Comparison of ENCODE assay signal across 10 cellular contexts in genomic region chr5:124677376-124677998, GRCh38.
DNase-seq lines count a peak whose midpoint lies in the region; ATAC-seq and TF ChIP-seq lines count a peak whose summit lies in the region.
"Had no signal": no experiment of that assay in that cellular context is flagged by ENCODE, and none has a peak within 500 bp of the region (broad histone marks: within the 10 kb centered on the region; RNA-seq: fewer than 3 reads in every experiment).

No MANE protein-coding gene starts in this region.

- no peaks in the 10 kb centered on the region for H3K9me3 ChIP-seq in breast epithelium
- H3K9me3 ChIP-seq in fibroblast of lung (ENCODE audit: control insufficient read depth, insufficient read depth, low read depth, low read length) = no peaks in the 10 kb centered on the region

- H4K20me1 ChIP-seq in fibroblast of lung (ENCODE audit: control insufficient read depth, extremely low read depth, insufficient read depth, low read length) = no peaks in the 10 kb centered on the region

- H3K4me1 ChIP-seq in breast epithelium = peaks cover 0 to 17% of the 10 kb centered on the region in 2 donors
- H3K4me1 ChIP-seq in fibroblast of lung (ENCODE audit: control insufficient read depth, extremely low read depth, insufficient read depth, low read length) = no peaks in the 10 kb centered on the region
- H3K4me1 ChIP-seq in foreskin keratinocyte = no peaks in the 10 kb centered on the region

- no peak overlapping the region for H3K4me3 ChIP-seq in breast epithelium
- H3K4me3 ChIP-seq in fibroblast of lung (replicated peaks in 1 of 4; ENCODE audit: control extremely low read depth in 1 of 4, insufficient read depth in 1 of 4, low read depth in 3 of 4, low read length in 4 of 4) = no peak overlapping the region
- H3K4me3 ChIP-seq in H7 (ENCODE audit: insufficient read depth, low read depth, low read length) = no peak overlapping the region

- H3K36me3 ChIP-seq in breast epithelium = no peaks in the 10 kb centered on the region
- H3K36me3 ChIP-seq in fibroblast of lung (ENCODE audit: control insufficient read depth, insufficient read depth, low read length) = no peaks in the 10 kb centered on the region
- H3K36me3 ChIP-seq in H7 (replicated peaks; ENCODE audit: control insufficient read depth, insufficient read depth, low read length) = no peaks in the 10 kb centered on the region

- POLR2A ChIA-PET in MCF 10A (lab: Yijun Ruan, JAX) = interaction anchor here (0.6 kb wide), 1 partner anchor 1475 kb away, joined by 3 read pairs; no protein-coding TSS in a partner anchor

- H3K4me1 Mint-ChIP-seq in MCF 10A (ENCODE audit: insufficient read depth, unreplicated experiment) (no peaks in the 10 kb centered on the region), neural crest cell (peaks cover 72% of the 10 kb centered on the region)

- no peak for ATAC-seq in HG03025 (IDR thresholded peaks at IDR 0.05; ENCODE audit: low FRiP score, unreplicated experiment)
- no peak for ATAC-seq in foreskin keratinocyte

- no TSS peak for BruUV-seq in MCF 10A (replicated peaks; lab: Mats Ljungman, UMichigan)

- H3K36me3 Mint-ChIP-seq in MCF 10A (ENCODE audit: insufficient read depth, unreplicated experiment) (peaks cover 20% of the 10 kb centered on the region), neural crest cell (ENCODE audit: low read depth) (peaks cover 9% of the 10 kb centered on the region)

- TF ChIP-seq CTCF in breast epithelium (IDR thresholded peaks at IDR 0.05) (no peak), MCF 10A (IDR thresholded peaks at IDR 0.05; ENCODE audit: unreplicated experiment) (no peak), fibroblast of lung (conservative IDR thresholded peaks at IDR 0.05 in 1 of 2, IDR thresholded peaks at IDR 0.05 in 1 of 2; ENCODE audit: low read depth in 1 of 2, low read length in 2 of 2) (no peak), neural crest cell (conservative IDR thresholded peaks at IDR 0.05) (no peak), foreskin keratinocyte (conservative IDR thresholded peaks at IDR 0.05) (no peak)

- intact Hi-C loops in breast epithelium (cut with DNase I; ENCODE audit: low total_unique reads) (no loop called here), MCF 10A (cut with micrococcal nuclease) (no loop called here)

- H3K27ac ChIP-seq in breast epithelium (peak overlapping the region; percentile 4 to 68), fibroblast of lung (ENCODE audit: insufficient read depth, low read length) (no peak overlapping the region), foreskin keratinocyte (no peak overlapping the region)
- H3K27ac ChIP-seq: HL-60 had no signal

- H3K9me3 Mint-ChIP-seq in MCF 10A (ENCODE audit: unreplicated experiment) (no peaks in the 10 kb centered on the region), neural crest cell (peaks cover 3% of the 10 kb centered on the region)

- H3K4me3 Mint-ChIP-seq in MCF 10A (ENCODE audit: unreplicated experiment) (no peak overlapping the region), neural crest cell (peak overlapping the region; percentile 58)

- peak overlapping the region; percentile 19 for H3K4me2 ChIP-seq in fibroblast of lung (ENCODE audit: extremely low read depth, insufficient read depth, low read length)

- TF ChIP-seq POLR2A in breast epithelium (IDR thresholded peaks at IDR 0.05) = no peak

- no peak overlapping the region for H3K9ac ChIP-seq in fibroblast of lung (ENCODE audit: insufficient read depth, low read length)

- no peak overlapping the region for H2AFZ ChIP-seq in fibroblast of lung (ENCODE audit: low read length)

- no peaks in the 10 kb centered on the region for H3K27me3 ChIP-seq in breast epithelium
- no peaks in the 10 kb centered on the region for H3K27me3 ChIP-seq in fibroblast of lung (ENCODE audit: control insufficient read depth, insufficient read depth, low read length)
- H3K27me3 ChIP-seq in H7 (ENCODE audit: control insufficient read depth, insufficient read depth, low read length) = no peaks in the 10 kb centered on the region
- H3K27me3 ChIP-seq in foreskin keratinocyte = no peaks in the 10 kb centered on the region

- no peaks in the 10 kb centered on the region for H3K27me3 Mint-ChIP-seq in MCF 10A (ENCODE audit: insufficient read depth, unreplicated experiment)
- H3K27me3 Mint-ChIP-seq in neural crest cell (ENCODE audit: low read depth) = no peaks in the 10 kb centered on the region

- no peak for DNase-seq in breast epithelium (ENCODE audit: low spot score in 2 of 2)
- DNase-seq in MCF 10A (ENCODE audit: unreplicated experiment) = no peak
- DNase-seq in fibroblast of lung (ENCODE audit: low read depth in 2 of 2) = peak in 1 of 2 donors; percentile 82
- DNase-seq in neural crest cell (ENCODE audit: low read depth, low spot score) = no peak
- DNase-seq in H7 = no peak
- DNase-seq in NCI-H187 (lab: John Stamatoyannopoulos, UW) = no peak
- DNase-seq in foreskin keratinocyte = no peak
- DNase-seq: activated CD4-positive, CD25-positive, alpha-beta regulatory T cell had no signal

- no peak overlapping the region for H3K27ac Mint-ChIP-seq in MCF 10A (ENCODE audit: low read depth, unreplicated experiment)
- H3K27ac Mint-ChIP-seq in neural crest cell (ENCODE audit: unreplicated experiment) = peak overlapping the region; percentile 90

- CTCF ChIA-PET in MCF 10A (lab: Yijun Ruan, JAX) = interaction anchor here (0.6 to 1.1 kb wide), 2 partner anchors 38 to 937 kb away, joined by 3 read pairs; no protein-coding TSS in a partner anchor

- peaks cover 3% of the 10 kb centered on the region for H3K79me2 ChIP-seq in fibroblast of lung (ENCODE audit: control insufficient read depth, insufficient read depth, low read length)

Comparison
In these comparisons a context has a peak if more than half of its experiments do, and no peak if none do; other contexts are left out.
1. H3K27ac ChIP-seq: peak in breast epithelium (2 of 2); none in fibroblast of lung (single experiment) and foreskin keratinocyte (single experiment).